7 cellular contexts compared by ENCODE assay signal in genomic region chr1:152110365-152110859, GRCh38. TPM values are rescaled to one million over a fixed set of nuclear protein-coding genes. Genes with fewer than 3 reads are reported as not detected.
DNase-seq lines count a peak whose midpoint lies in the region; ATAC-seq, FAIRE-seq and TF ChIP-seq lines count a peak whose summit lies in the region.

No MANE protein-coding gene starts in this region.

- H3K36me3 ChIP-seq in ascending aorta: no peaks in the 10 kb centered on the region
- H3K36me3 ChIP-seq in stomach smooth muscle (ENCODE audit: control insufficient read depth in 2 of 2, insufficient read depth in 2 of 2, low read length in 2 of 2): no peaks in the 10 kb centered on the region

- no peak overlapping the region for H3K27ac ChIP-seq in ascending aorta
- H3K27ac ChIP-seq in stomach smooth muscle (ENCODE audit: low read length): no peak overlapping the region

- H3K4me3 ChIP-seq in GM12864 (ENCODE audit: low read depth, low read length) (peak overlapping the region; percentile 55), ascending aorta (peak overlapping the region; percentile 50 to 63), stomach smooth muscle (ENCODE audit: low read length in 2 of 2) (peak overlapping the region; percentile 71 to 72)

- no peak for ATAC-seq in GM19324 (IDR thresholded peaks at IDR 0.05; ENCODE audit: low FRiP score, unreplicated experiment)

- no peak overlapping the region for H3K9ac ChIP-seq in stomach smooth muscle (ENCODE audit: low read length in 2 of 2)

- FAIRE-seq in HTR-8/SVneo (lab: Jason Lieb, UNC): no peak

- H3K27me3 ChIP-seq in ascending aorta (peaks cover 16% of the 10 kb centered on the region), stomach smooth muscle (ENCODE audit: control insufficient read depth in 1 of 2, insufficient read depth in 2 of 2, low read length in 2 of 2) (peaks cover 82 to 85% of the 10 kb centered on the region in 2 donors)

- intact Hi-C loops in ascending aorta (cut with DNase I): no loop called here

- TF ChIP-seq CTCF in GM12864 (IDR thresholded peaks at IDR 0.05; ENCODE audit: low read depth, low read length, missing control alignments): no peak
- no peak for TF ChIP-seq CTCF in ascending aorta (IDR thresholded peaks at IDR 0.05)

- H3K4me1 ChIP-seq in ascending aorta (peaks cover 17% of the 10 kb centered on the region in 2 donors), stomach smooth muscle (ENCODE audit: control insufficient read depth, insufficient read depth, low read length) (peaks cover 36% of the 10 kb centered on the region)

- H3K9me3 ChIP-seq in ascending aorta: no peaks in the 10 kb centered on the region
- H3K9me3 ChIP-seq in stomach smooth muscle (ENCODE audit: control insufficient read depth in 2 of 2, low read length in 2 of 2): peaks cover 0 to 12% of the 10 kb centered on the region in 2 donors

- no peak for DNase-seq in GM12864 (ENCODE audit: low read depth)
- DNase-seq in NCI-H748 treated with DMSO at 0.1 percent for 48 hours (lab: John Stamatoyannopoulos, UW): peak; percentile 27
- no peak for DNase-seq in ascending aorta (ENCODE audit: low spot score in 2 of 2)
- DNase-seq in kidney tubule cell (ENCODE audit: low spot score): peak; percentile 66
- no peak for DNase-seq in HTR-8/SVneo (ENCODE audit: insufficient read length, low spot score)

RNA-seq across cellular contexts. Expression of gene TCHH, which starts 4.8 kb away (rescaled TPM):
- not detected for total RNA-seq in ascending aorta

RNA-seq across cellular contexts. Expression of gene TCHHL1, which starts 21.5 kb away (rescaled TPM):
- not detected for total RNA-seq in ascending aorta

RNA-seq across cellular contexts. Expression of gene RPTN, which starts 48.6 kb away (rescaled TPM):
- not detected for total RNA-seq in ascending aorta

Comparison
In these comparisons a context has a peak if more than half of its experiments do, and no peak if none do; other contexts are left out.
1. DNase-seq: peak in NCI-H748 treated with DMSO at 0.1 percent for 48 hours (single experiment) and kidney tubule cell (single experiment); none in GM12864 (single experiment), ascending aorta (0 of 2) and HTR-8/SVneo (single experiment).
2. Peak in every context shown above with its lines, with median percentiles within 50 percentile points of each other: H3K4me3 ChIP-seq.